In genomic region chr7:80699030-80699638, GRCh38 we compare ENCODE assay signal across 8 cellular contexts.
DNase-seq lines count a peak whose midpoint lies in the region; ATAC-seq and TF ChIP-seq lines count a peak whose summit lies in the region.

No MANE protein-coding gene starts in this region.

- no peaks in the 10 kb centered on the region for H3K4me1 ChIP-seq in MM.1S (ENCODE audit: low read length)

- no peak overlapping the region for H3K27ac Mint-ChIP-seq in T-helper 17 cell

- no peaks in the 10 kb centered on the region for H3K9me2 ChIP-seq in MM.1S (replicated peaks; ENCODE audit: insufficient read depth, low read length)

- H3K27ac ChIP-seq in MM.1S (ENCODE audit: low read length), result no peak overlapping the region
- no peak overlapping the region for H3K27ac ChIP-seq in RWPE1

- H3K4me3 ChIP-seq in MM.1S (ENCODE audit: low read length) (no peak overlapping the region), fibroblast of pulmonary artery (replicated peaks; ENCODE audit: low read depth, low read length) (no peak overlapping the region)

- peak; percentile 83 for ATAC-seq in GM21737 (IDR thresholded peaks at IDR 0.05; ENCODE audit: unreplicated experiment)
- ATAC-seq in T-helper 17 cell, result no peak

- TF ChIP-seq CTCF in MM.1S (IDR thresholded peaks at IDR 0.05; ENCODE audit: low read length) (peak; percentile 67), RWPE1 (conservative IDR thresholded peaks at IDR 0.05; ENCODE audit: low read depth) (peak; percentile 69), fibroblast of pulmonary artery (IDR thresholded peaks at IDR 0.05; ENCODE audit: low read length, missing control alignments) (peak; percentile 49)

- no peaks in the 10 kb centered on the region for H3K4me1 Mint-ChIP-seq in T-helper 17 cell

- H3K27me3 ChIP-seq in MM.1S (replicated peaks; ENCODE audit: insufficient read depth, low read length), result no peaks in the 10 kb centered on the region

- H3K9me3 ChIP-seq in MM.1S (replicated peaks; ENCODE audit: insufficient read depth, low read length) (no peaks in the 10 kb centered on the region), T-helper 17 cell (ENCODE audit: control insufficient read depth, low read length, poor library complexity, severe bottlenecking) (no peaks in the 10 kb centered on the region)

- CTCF ChIA-PET in RWPE1 (lab: Yijun Ruan, JAX), result interaction anchor here (0.7 to 1.9 kb wide), 2 partner anchors 483 to 771 kb away, joined by 6 to 11 read pairs; no protein-coding TSS in a partner anchor

- H3K9ac ChIP-seq in MM.1S (ENCODE audit: low read length), result no peak overlapping the region

- DNase-seq in EL (peak; percentile 62), MM.1S (peak; percentile 55), RWPE1 (ENCODE audit: low spot score) (peak; percentile 36), fibroblast of pulmonary artery (ENCODE audit: low read depth) (peak; percentile 79), pons (ENCODE audit: low spot score) (peak; percentile 69), T-helper 17 cell (no peak)
- DNase-seq in activated effector memory CD4-positive, alpha-beta T cell treated with Interleukin-2 at 50 U/mL for 16 hours, result no peak

- H3F3A ChIP-seq in MM.1S (ENCODE audit: insufficient read depth, low read length), result no peaks in the 10 kb centered on the region

- H3K36me3 Mint-ChIP-seq in T-helper 17 cell (ENCODE audit: low read depth), result no peaks in the 10 kb centered on the region

- H2AFZ ChIP-seq in MM.1S (ENCODE audit: low read length), result no peak overlapping the region

- no peak overlapping the region for H3K4me3 Mint-ChIP-seq in T-helper 17 cell

- no peaks in the 10 kb centered on the region for H3K36me3 ChIP-seq in MM.1S (replicated peaks; ENCODE audit: insufficient read depth, low read length)

- no peaks in the 10 kb centered on the region for H4K20me1 ChIP-seq in MM.1S (ENCODE audit: insufficient read depth, low read length)

- POLR2A ChIA-PET in RWPE1 (lab: Yijun Ruan, JAX; ENCODE audit: low non-redundant PET), result no interaction called here

- no peak overlapping the region for H3K4me2 ChIP-seq in MM.1S (ENCODE audit: low read depth, low read length)

- H3K79me2 ChIP-seq in MM.1S (ENCODE audit: low read length), result no peaks in the 10 kb centered on the region

- H3K27me3 Mint-ChIP-seq in T-helper 17 cell, result no peaks in the 10 kb centered on the region

Comparison
In these comparisons a context has a peak if more than half of its experiments do, and no peak if none do; other contexts are left out.
1. DNase-seq: peak in EL (single experiment), MM.1S (single experiment), RWPE1 (single experiment), fibroblast of pulmonary artery (single experiment) and pons (single experiment); none in activated effector memory CD4-positive, alpha-beta T cell treated with Interleukin-2 at 50 U/mL for 16 hours (single experiment) and T-helper 17 cell (0 of 3).
2. Peak in every context shown above with its lines, with median percentiles within 50 percentile points of each other: CTCF ChIP-seq.